Comparison of ENCODE assay signal across 26 cellular contexts in the genomic region with DNA sequence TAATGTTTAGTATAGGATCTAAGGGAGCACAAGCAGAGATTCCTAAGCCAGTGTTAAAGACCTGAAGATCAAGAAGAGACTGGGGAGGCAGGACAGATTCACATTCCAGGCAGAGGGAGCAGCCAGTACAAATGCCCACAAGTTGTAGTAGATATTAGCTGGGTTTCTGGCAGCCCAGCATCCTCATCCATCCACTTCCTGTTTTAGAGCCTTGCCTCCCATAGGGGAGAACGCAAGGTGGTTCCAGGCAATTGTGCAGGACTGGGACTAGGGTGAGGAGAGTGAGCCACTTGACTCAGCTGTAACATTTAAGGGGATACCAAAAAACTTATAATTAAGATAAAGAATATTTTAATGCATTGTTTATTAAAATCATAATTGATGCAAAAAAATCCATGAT.
DNase-seq lines count a peak whose midpoint lies in the region; ATAC-seq, FAIRE-seq and TF ChIP-seq lines count a peak whose summit lies in the region.
"Had no signal": no experiment of that assay in that cellular context is flagged by ENCODE, and none has a peak within 500 bp of the region (broad histone marks: within the 10 kb centered on the region; RNA-seq: fewer than 3 reads in every experiment).

No MANE protein-coding gene starts in this region.

- H3K36me3 ChIP-seq in Karpas-422 (ENCODE audit: insufficient read depth, low read length): no peaks in the 10 kb centered on the region

- no peak overlapping the region for H3K27ac Mint-ChIP-seq in activated T-helper 17 cell treated with anti-CD3 and anti-CD28 coated beads, Interleukin-2, amount 50 U/mL, for 72 hours
- peak overlapping the region; percentile 11 to 61 for H3K27ac Mint-ChIP-seq in natural killer cell

- TF ChIP-seq CTCF in natural killer cell (IDR thresholded peaks at IDR 0.05): no peak

- H2AFZ ChIP-seq in Karpas-422 (ENCODE audit: low read length): peak overlapping the region; percentile 13; the same call in 1 of the 2 replicates

- peaks cover 17% of the 10 kb centered on the region for H3K4me1 ChIP-seq in Karpas-422 (ENCODE audit: low read length)
- H3K4me1 ChIP-seq: Caco-2 had no signal

- H3K9ac ChIP-seq in Karpas-422 (ENCODE audit: low read length): no peak overlapping the region
- H3K9ac ChIP-seq: SK-N-SH had no signal

- H3K36me3 Mint-ChIP-seq in activated T-helper 17 cell treated with anti-CD3 and anti-CD28 coated beads, Interleukin-2, amount 50 U/mL, for 72 hours (ENCODE audit: low read depth): peaks cover 30% of the 10 kb centered on the region
- no peaks in the 10 kb centered on the region for H3K36me3 Mint-ChIP-seq in natural killer cell

- H4K20me1 ChIP-seq in Karpas-422 (ENCODE audit: insufficient read depth, low read depth, low read length): no peaks in the 10 kb centered on the region

- peaks cover 28% of the 10 kb centered on the region for H3K4me1 Mint-ChIP-seq in activated T-helper 17 cell treated with anti-CD3 and anti-CD28 coated beads, Interleukin-2, amount 50 U/mL, for 72 hours
- H3K4me1 Mint-ChIP-seq in natural killer cell: peaks cover 23 to 27% of the 10 kb centered on the region in 2 donors

- peaks cover 31% of the 10 kb centered on the region for H3K79me2 ChIP-seq in Karpas-422 (ENCODE audit: low read length)

- H3K9me3 Mint-ChIP-seq in activated T-helper 17 cell treated with anti-CD3 and anti-CD28 coated beads, Interleukin-2, amount 50 U/mL, for 72 hours: no peaks in the 10 kb centered on the region
- H3K9me3 Mint-ChIP-seq in natural killer cell: no peaks in the 10 kb centered on the region

- intact Hi-C loops in natural killer cell (cut with micrococcal nuclease): loop anchor here (5.0 kb wide), 1 partner anchor 66 kb away; no protein-coding TSS in a partner anchor

- no peak for TF ChIP-seq POLR2A in GM12891 (IDR thresholded peaks at IDR 0.05; ENCODE audit: low read depth, low read length)

- no peaks in the 10 kb centered on the region for H3K9me2 ChIP-seq in Karpas-422 (replicated peaks; ENCODE audit: insufficient read depth, low read length)
- H3K9me2 ChIP-seq: SK-N-SH had no signal

- no peaks in the 10 kb centered on the region for H3K27me3 Mint-ChIP-seq in activated T-helper 17 cell treated with anti-CD3 and anti-CD28 coated beads, Interleukin-2, amount 50 U/mL, for 72 hours
- H3K27me3 Mint-ChIP-seq in natural killer cell (ENCODE audit: low read depth in 2 of 2): no peaks in the 10 kb centered on the region
- H3K27me3 Mint-ChIP-seq: CD4-positive, alpha-beta memory T cell had no signal

- no peak for DNase-seq in GM12891 (ENCODE audit: insufficient read length, low spot score)
- DNase-seq in Karpas-422: peak; percentile 55
- no peak for DNase-seq in natural killer cell
- DNase-seq in germinal center (ENCODE audit: low spot score): no peak
- DNase-seq: C1 segment of cervical spinal cord; Caco-2; CD4-positive, alpha-beta memory T cell; GDM1; Kasumi-1; NCI-H1092; NCI-H1436; NCI-H187; NCI-H2171 treated with DMSO at 0.1 percent for 48 hours; NCI-H446; NCI-H524 treated with DMSO at 0.1 percent for 48 hours; NCI-H82; NK-92 treated with Interleukin-12 subunit alpha and Interleukin-12 subunit beta, amount 100 ng/mL, for 24 hours; PC-3; SK-N-SH; SW 1271 had no signal

- no peak overlapping the region for H3K27ac ChIP-seq in Karpas-422 (ENCODE audit: low read length)
- H3K27ac ChIP-seq: HL-60 had no signal

- no peak overlapping the region for H3K4me2 ChIP-seq in Karpas-422 (ENCODE audit: low read depth, low read length, poor library complexity, severe bottlenecking)
- H3K4me2 ChIP-seq: SK-N-SH had no signal

- no peak for FAIRE-seq in GM12891 (lab: Jason Lieb, UNC)
- FAIRE-seq: GM12892, H54 had no signal

- peak overlapping the region; percentile 32 for H3K4me3 Mint-ChIP-seq in activated T-helper 17 cell treated with anti-CD3 and anti-CD28 coated beads, Interleukin-2, amount 50 U/mL, for 72 hours
- H3K4me3 Mint-ChIP-seq in natural killer cell: no peak overlapping the region

- no peaks in the 10 kb centered on the region for H3K9me3 ChIP-seq in Karpas-422 (ENCODE audit: low read length)
- H3K9me3 ChIP-seq: Caco-2, SK-N-SH had no signal

- ATAC-seq in activated T-helper 17 cell treated with anti-CD3 and anti-CD28 coated beads, Interleukin-2, amount 50 U/mL, for 72 hours (replicated peaks): no peak
- no peak for ATAC-seq in natural killer cell
- no peak for ATAC-seq in GM21825 (IDR thresholded peaks at IDR 0.05; ENCODE audit: unreplicated experiment)
- ATAC-seq in HG03175 (IDR thresholded peaks at IDR 0.05; ENCODE audit: unreplicated experiment): no peak

- H3K4me3 ChIP-seq in Karpas-422 (ENCODE audit: low read length): no peak overlapping the region

- no peaks in the 10 kb centered on the region for H3K27me3 ChIP-seq in Karpas-422 (ENCODE audit: low read length)

TF ChIP-seq in GM12891, 5 proteins besides CTCF, POLR2A, EP300 and RAD21:
- TF ChIP-seq POU2F2 (IDR thresholded peaks at IDR 0.05; ENCODE audit: low read depth, low read length): no peak
- no peak for TF ChIP-seq POLR2AphosphoS5 (IDR thresholded peaks at IDR 0.05; ENCODE audit: low read depth, low read length)
- TF ChIP-seq PAX5 (IDR thresholded peaks at IDR 0.05; ENCODE audit: insufficient read depth, low read length, severe bottlenecking): no peak
- TF ChIP-seq TAF1 (IDR thresholded peaks at IDR 0.05; ENCODE audit: low read depth, low read length): no peak
- TF ChIP-seq SPI1 (IDR thresholded peaks at IDR 0.05; ENCODE audit: low read depth, low read length): peak; percentile 65
